Comparison of ENCODE assay signal across 17 cellular contexts in genomic region chr14:24254630-24255392, GRCh38. TPM values are rescaled to one million over a fixed set of nuclear protein-coding genes. Genes with fewer than 3 reads are reported as not detected.
DNase-seq lines count a peak whose midpoint lies in the region; ATAC-seq, FAIRE-seq and TF ChIP-seq lines count a peak whose summit lies in the region.
"Had no signal": no experiment of that assay in that cellular context is flagged by ENCODE, and none has a peak within 500 bp of the region (broad histone marks: within the 10 kb centered on the region; RNA-seq: fewer than 3 reads in every experiment).

No MANE protein-coding gene starts in this region.

- H3K4me1 Mint-ChIP-seq in chondrocyte (ENCODE audit: low read depth), result peaks cover 39% of the 10 kb centered on the region
- H3K4me1 Mint-ChIP-seq in stimulated activated naive CD8-positive, alpha-beta T cell treated with anti-CD3 and anti-CD28 coated beads, Interleukin-15, amount 100 ng/mL, for 72 hours, result peaks cover 19% of the 10 kb centered on the region

- H3K36me3 ChIP-seq in lower lobe of right lung, result peaks cover 13% of the 10 kb centered on the region
- no peaks in the 10 kb centered on the region for H3K36me3 ChIP-seq in ovary

- H3K27ac Mint-ChIP-seq in chondrocyte (ENCODE audit: unreplicated experiment), result no peak overlapping the region
- H3K27ac Mint-ChIP-seq in stimulated activated naive CD8-positive, alpha-beta T cell treated with anti-CD3 and anti-CD28 coated beads, Interleukin-15, amount 100 ng/mL, for 72 hours, result no peak overlapping the region
- H3K27ac Mint-ChIP-seq: CD8-positive, alpha-beta T cell had no signal

- H3K4me3 ChIP-seq in lower lobe of right lung (no peak overlapping the region), ovary (no peak overlapping the region), coronary artery (no peak overlapping the region)

- 88 to 91% (median 91%) methylated on average over 19 of the region's 19 CpGs for WGBS in ovary, 3 donors

- ATAC-seq in left cardiac atrium (no peak), left ventricle myocardium superior (no peak), lower lobe of right lung (no peak)
- no peak for ATAC-seq in stimulated activated naive CD8-positive, alpha-beta T cell treated with anti-CD3 and anti-CD28 coated beads, Interleukin-15, amount 100 ng/mL, for 72 hours
- ATAC-seq: CD8-positive, alpha-beta T cell had no signal

- TF ChIP-seq CTCF in chondrocyte (IDR thresholded peaks at IDR 0.05) (no peak), lower lobe of right lung (IDR thresholded peaks at IDR 0.05) (no peak), ovary (IDR thresholded peaks at IDR 0.05) (no peak), coronary artery (IDR thresholded peaks at IDR 0.05) (no peak)

- no peaks in the 10 kb centered on the region for H3K9me3 Mint-ChIP-seq in chondrocyte (ENCODE audit: low read depth)
- no peaks in the 10 kb centered on the region for H3K9me3 Mint-ChIP-seq in stimulated activated naive CD8-positive, alpha-beta T cell treated with anti-CD3 and anti-CD28 coated beads, Interleukin-15, amount 100 ng/mL, for 72 hours
- H3K9me3 Mint-ChIP-seq: CD14-positive monocyte; CD8-positive, alpha-beta T cell had no signal

- H3K27ac ChIP-seq in lower lobe of right lung (no peak overlapping the region), ovary (no peak overlapping the region), coronary artery (no peak overlapping the region)
- H3K27ac ChIP-seq: 22Rv1, HL-60 had no signal

- DNase-seq in left cardiac atrium (peak; percentile 12), left ventricle myocardium superior (no peak), chondrocyte (ENCODE audit: low spot score) (peak; percentile 78), lower lobe of right lung (peak; percentile 40), ovary (peak in 3 of 5 donors; percentile 11 to 29 (median 12)), GM19239 (ENCODE audit: insufficient read length, low spot score) (no peak), coronary artery (ENCODE audit: low spot score) (no peak)
- no peak for DNase-seq in stimulated activated naive CD8-positive, alpha-beta T cell treated with anti-CD3 and anti-CD28 coated beads, Interleukin-15, amount 100 ng/mL, for 72 hours
- DNase-seq: CD8-positive, alpha-beta T cell; COR-L47; DND-41; GDM1 had no signal

- TF ChIP-seq EP300 in ovary (IDR thresholded peaks at IDR 0.05), result no peak

- H3K4me1 ChIP-seq in lower lobe of right lung (peaks cover 12% of the 10 kb centered on the region), ovary (ENCODE audit: insufficient read depth) (peaks cover 3% of the 10 kb centered on the region)

- H3K36me3 Mint-ChIP-seq in chondrocyte (ENCODE audit: low read depth), result peaks cover 8% of the 10 kb centered on the region

- H3K27me3 ChIP-seq in lower lobe of right lung (ENCODE audit: low read depth), result no peaks in the 10 kb centered on the region
- H3K27me3 ChIP-seq in ovary, result no peaks in the 10 kb centered on the region

- intact Hi-C loops in left cardiac atrium (cut with DNase I), result no loop called here
- intact Hi-C loops in left ventricle myocardium superior (cut with micrococcal nuclease), result no loop called here
- intact Hi-C loops in lower lobe of right lung (cut with DNase I), result no loop called here
- intact Hi-C loops in ovary (cut with DNase I), result no loop called here

- no peak overlapping the region for H3K4me3 Mint-ChIP-seq in chondrocyte (ENCODE audit: unreplicated experiment)
- no peak overlapping the region for H3K4me3 Mint-ChIP-seq in stimulated activated naive CD8-positive, alpha-beta T cell treated with anti-CD3 and anti-CD28 coated beads, Interleukin-15, amount 100 ng/mL, for 72 hours
- H3K4me3 Mint-ChIP-seq: CD14-positive monocyte; CD8-positive, alpha-beta T cell had no signal

- H3K9me3 ChIP-seq in lower lobe of right lung (no peaks in the 10 kb centered on the region), ovary (no peaks in the 10 kb centered on the region)

- FAIRE-seq in GM19239 (lab: Jason Lieb, UNC), result no peak
- FAIRE-seq: D721Med, H54 had no signal

- H3K27me3 Mint-ChIP-seq in chondrocyte (ENCODE audit: low read depth), result no peaks in the 10 kb centered on the region
- no peaks in the 10 kb centered on the region for H3K27me3 Mint-ChIP-seq in stimulated activated naive CD8-positive, alpha-beta T cell treated with anti-CD3 and anti-CD28 coated beads, Interleukin-15, amount 100 ng/mL, for 72 hours

- TF ChIP-seq POLR2A in ovary (IDR thresholded peaks at IDR 0.05), result no peak

RNA-seq across cellular contexts. Expression of gene TGM1, which starts 8.2 kb away (rescaled TPM):
- 1 to 10 TPM; 5.5 to 6.4 TPM for total RNA-seq in left cardiac atrium
- total RNA-seq in left ventricle myocardium superior, result 2.7 TPM
- total RNA-seq in chondrocyte, result 3.2 to 5.0 TPM (median 3.3 TPM) in 3 replicates
- 5.9 TPM for total RNA-seq in lower lobe of right lung
- 100 to 1,000 TPM in 1 of 7 donors, 1 to 10 TPM in 6; 3.1 to 152 (median 8.0) TPM for total RNA-seq in ovary
- 1 to 10 TPM; 1.1 to 1.7 TPM for polyA plus RNA-seq in ovary
- polyA plus RNA-seq: CD14-positive monocyte had no signal

RNA-seq across cellular contexts. Expression of gene TINF2, which starts 12.4 kb away (rescaled TPM):
- total RNA-seq in left cardiac atrium (10 to 100 TPM; 45.3 to 49.2 TPM), left ventricle myocardium superior (34.5 TPM), chondrocyte (60.1 to 85.5 TPM (median 72.6 TPM) in 3 replicates), lower lobe of right lung (85.7 TPM), ovary (10 to 100 TPM; 45.8 to 87.2 (median 58.5) TPM)
- 10 to 100 TPM; 36.5 to 72.0 TPM for polyA plus RNA-seq in ovary

RNA-seq across cellular contexts. Expression of gene RABGGTA, which starts 16.6 kb away (rescaled TPM):
- total RNA-seq in left cardiac atrium (10 to 100 TPM; 16.1 to 18.6 TPM), left ventricle myocardium superior (19.4 TPM), chondrocyte (27.0 to 34.9 TPM (median 27.4 TPM) in 3 replicates), lower lobe of right lung (50.4 TPM), ovary (10 to 100 TPM; 19.7 to 48.3 (median 23.2) TPM)
- polyA plus RNA-seq in ovary, result 10 to 100 TPM in 1 of 2 donors, 1 to 10 TPM in 1; 7.9 to 20.1 TPM

RNA-seq across cellular contexts. Expression of gene GMPR2, which starts 22.1 kb away (rescaled TPM):
- total RNA-seq in left cardiac atrium (10 to 100 TPM; 24.1 to 34.1 TPM), left ventricle myocardium superior (29.0 TPM), chondrocyte (43.1 to 66.5 TPM (median 47.9 TPM) in 3 replicates), lower lobe of right lung (72.3 TPM), ovary (10 to 100 TPM; 46.2 to 64.7 (median 57.7) TPM)
- 10 to 100 TPM; 66.3 to 85.7 TPM for polyA plus RNA-seq in ovary

RNA-seq across cellular contexts. Expression of gene NEDD8, which starts 22.6 kb away (rescaled TPM):
- total RNA-seq in left cardiac atrium, result 100 to 1,000 TPM; 162 to 186 TPM
- 225 TPM for total RNA-seq in left ventricle myocardium superior
- total RNA-seq in chondrocyte, result 154 to 169 TPM (median 159 TPM) in 3 replicates
- 132 TPM for total RNA-seq in lower lobe of right lung
- 100 to 1,000 TPM in 6 of 7 donors, 10 to 100 TPM in 1; 69.7 to 155 (median 124) TPM for total RNA-seq in ovary
- 100 to 1,000 TPM; 180 to 301 TPM for polyA plus RNA-seq in ovary

Comparison
In these comparisons a context has a peak if more than half of its experiments do, and no peak if none do; other contexts are left out.
1. DNase-seq: peak in left cardiac atrium (single experiment), chondrocyte (single experiment), lower lobe of right lung (single experiment) and ovary (3 of 5); none in left ventricle myocardium superior (single experiment), stimulated activated naive CD8-positive, alpha-beta T cell treated with anti-CD3 and anti-CD28 coated beads, Interleukin-15, amount 100 ng/mL, for 72 hours (0 of 2), GM19239 (single experiment) and coronary artery (single experiment).